Comparison of ENCODE assay signal across 7 cellular contexts in the genomic region with DNA sequence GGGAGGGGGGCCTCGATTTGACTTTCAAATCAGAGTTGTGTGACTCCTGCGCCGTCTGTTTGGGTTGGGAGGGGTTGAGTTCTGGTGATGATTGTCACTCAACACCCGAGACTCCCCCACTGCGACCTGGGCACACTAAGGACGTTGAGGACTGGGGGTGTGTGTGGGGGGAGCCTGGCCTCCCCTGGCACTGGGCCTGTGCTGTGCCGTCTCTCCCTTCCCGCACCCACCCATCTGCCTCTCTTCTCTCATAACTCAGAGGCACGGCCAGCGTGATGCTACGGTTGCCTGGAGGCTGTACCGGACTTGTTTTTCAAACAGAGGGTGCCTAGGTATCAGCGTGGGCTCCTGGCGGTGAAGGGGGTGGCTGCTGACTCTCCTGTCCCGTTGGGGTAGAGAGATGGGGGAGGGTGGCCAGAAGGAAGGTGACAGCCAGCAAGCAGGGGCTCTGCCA. TPM values are rescaled to one million over a fixed set of nuclear protein-coding genes. Genes with fewer than 3 reads are reported as not detected.
DNase-seq lines count a peak whose midpoint lies in the region; ATAC-seq and TF ChIP-seq lines count a peak whose summit lies in the region.

No MANE protein-coding gene starts in this region.

- peaks cover 71% of the 10 kb centered on the region for H3K4me1 Mint-ChIP-seq in activated CD8-positive, alpha-beta T cell treated with anti-CD3 and anti-CD28 coated beads for 36 hours (ENCODE audit: low read depth)
- H3K4me1 Mint-ChIP-seq in stimulated activated naive B cell treated with anti-CD40 and anti-IgM and Interleukin-4, amounts not matched to agents 10 μg/mL and 1 μg/mL and 100 μg/mL, for 72 hours = peaks cover 49 to 73% of the 10 kb centered on the region in 2 donors

- no peaks in the 10 kb centered on the region for H3K4me1 ChIP-seq in iPS-18a (ENCODE audit: control insufficient read depth, low read depth, low read length)

- POLR2A ChIA-PET in activated CD8-positive, alpha-beta T cell treated with anti-CD3 and anti-CD28 coated beads for 36 hours (lab: Charles Lee) = interaction anchor here (0.6 to 1.4 kb wide), 6 partner anchors 9 to 203 kb away, joined by 3 to 6 read pairs (median 3); no protein-coding TSS in a partner anchor

- peaks cover 32% of the 10 kb centered on the region for H3K27me3 ChIP-seq in iPS-18a (ENCODE audit: control insufficient read depth, insufficient read depth, low read length)

- no peaks in the 10 kb centered on the region for H3K27me3 Mint-ChIP-seq in activated CD8-positive, alpha-beta T cell treated with anti-CD3 and anti-CD28 coated beads for 36 hours
- peaks cover 0 to 13% of the 10 kb centered on the region in 2 donors for H3K27me3 Mint-ChIP-seq in stimulated activated naive B cell treated with anti-CD40 and anti-IgM and Interleukin-4, amounts not matched to agents 10 μg/mL and 1 μg/mL and 100 μg/mL, for 72 hours

- H3K9me3 ChIP-seq in iPS-18a (ENCODE audit: control insufficient read depth, low read depth, low read length) = no peaks in the 10 kb centered on the region

- no peak for ATAC-seq in activated CD8-positive, alpha-beta T cell treated with anti-CD3 and anti-CD28 coated beads for 36 hours
- no peak for ATAC-seq in stimulated activated naive B cell treated with anti-CD40 and anti-IgM and Interleukin-4, amounts not matched to agents 10 μg/mL and 1 μg/mL and 100 μg/mL, for 72 hours (replicated peaks)
- ATAC-seq in GM19397 (IDR thresholded peaks at IDR 0.05; ENCODE audit: unreplicated experiment) (no peak), HG03196 (IDR thresholded peaks at IDR 0.05; ENCODE audit: unreplicated experiment) (no peak)

- DNase-seq in HK-2 (ENCODE audit: unreplicated experiment) (peak; percentile 24), NCI-H187 treated with DMSO at 0.1 percent for 48 hours (lab: John Stamatoyannopoulos, UW) (no peak)
- DNase-seq in activated CD8-positive, alpha-beta T cell treated with anti-CD3 and anti-CD28 coated beads for 36 hours = no peak
- DNase-seq in stimulated activated naive B cell treated with anti-CD40 and anti-IgM and Interleukin-4, amounts not matched to agents 10 μg/mL and 1 μg/mL and 100 μg/mL, for 72 hours = no peak

- no peaks in the 10 kb centered on the region for H3K36me3 ChIP-seq in iPS-18a (ENCODE audit: control insufficient read depth, low read depth, low read length)

- intact Hi-C loops in activated CD8-positive, alpha-beta T cell treated with anti-CD3 and anti-CD28 coated beads for 36 hours (cut with micrococcal nuclease) = no loop called here

- peak overlapping the region; percentile 37 for H3K27ac Mint-ChIP-seq in activated CD8-positive, alpha-beta T cell treated with anti-CD3 and anti-CD28 coated beads for 36 hours
- peak overlapping the region; percentile 66 for H3K27ac Mint-ChIP-seq in stimulated activated naive B cell treated with anti-CD40 and anti-IgM and Interleukin-4, amounts not matched to agents 10 μg/mL and 1 μg/mL and 100 μg/mL, for 72 hours

- H3K4me3 Mint-ChIP-seq in activated CD8-positive, alpha-beta T cell treated with anti-CD3 and anti-CD28 coated beads for 36 hours = peak overlapping the region; percentile 79
- peak overlapping the region; percentile 89 to 90 for H3K4me3 Mint-ChIP-seq in stimulated activated naive B cell treated with anti-CD40 and anti-IgM and Interleukin-4, amounts not matched to agents 10 μg/mL and 1 μg/mL and 100 μg/mL, for 72 hours

- H3K9me3 Mint-ChIP-seq in activated CD8-positive, alpha-beta T cell treated with anti-CD3 and anti-CD28 coated beads for 36 hours = no peaks in the 10 kb centered on the region
- no peaks in the 10 kb centered on the region for H3K9me3 Mint-ChIP-seq in stimulated activated naive B cell treated with anti-CD40 and anti-IgM and Interleukin-4, amounts not matched to agents 10 μg/mL and 1 μg/mL and 100 μg/mL, for 72 hours

- CTCF ChIA-PET in activated CD8-positive, alpha-beta T cell treated with anti-CD3 and anti-CD28 coated beads for 36 hours (lab: Charles Lee) = interaction anchor here (0.9 to 3.2 kb wide), 4 partner anchors 9 to 56 kb away, joined by 3 to 15 read pairs (median 8); a partner anchor contains a TSS

- H3K27ac ChIP-seq in iPS-18a (ENCODE audit: low read length) = no peak overlapping the region

- peak overlapping the region; percentile 73 for H3K4me3 ChIP-seq in iPS-18a (ENCODE audit: low read length)

- H3K9ac ChIP-seq in iPS-18a (ENCODE audit: low read length) = peak overlapping the region; percentile 62

- no peak for TF ChIP-seq CTCF in activated CD8-positive, alpha-beta T cell treated with anti-CD3 and anti-CD28 coated beads for 36 hours (IDR thresholded peaks at IDR 0.05)

- H3K36me3 Mint-ChIP-seq in activated CD8-positive, alpha-beta T cell treated with anti-CD3 and anti-CD28 coated beads for 36 hours (ENCODE audit: low read depth) = peaks cover 33% of the 10 kb centered on the region
- peaks cover 8 to 26% of the 10 kb centered on the region in 2 donors for H3K36me3 Mint-ChIP-seq in stimulated activated naive B cell treated with anti-CD40 and anti-IgM and Interleukin-4, amounts not matched to agents 10 μg/mL and 1 μg/mL and 100 μg/mL, for 72 hours

RNA-seq across cellular contexts. Expression of a gene that starts 56.7 kb away (rescaled TPM):
- total RNA-seq in activated CD8-positive, alpha-beta T cell treated with anti-CD3 and anti-CD28 coated beads for 36 hours = 100 to 1,000 TPM; 107 to 117 TPM

RNA-seq across cellular contexts. Expression of a gene that starts 57.2 kb away (rescaled TPM):
- 100 to 1,000 TPM; 284 to 285 TPM for total RNA-seq in activated CD8-positive, alpha-beta T cell treated with anti-CD3 and anti-CD28 coated beads for 36 hours
